Comparison of ENCODE assay signal across 8 cellular contexts in the genomic region with DNA sequence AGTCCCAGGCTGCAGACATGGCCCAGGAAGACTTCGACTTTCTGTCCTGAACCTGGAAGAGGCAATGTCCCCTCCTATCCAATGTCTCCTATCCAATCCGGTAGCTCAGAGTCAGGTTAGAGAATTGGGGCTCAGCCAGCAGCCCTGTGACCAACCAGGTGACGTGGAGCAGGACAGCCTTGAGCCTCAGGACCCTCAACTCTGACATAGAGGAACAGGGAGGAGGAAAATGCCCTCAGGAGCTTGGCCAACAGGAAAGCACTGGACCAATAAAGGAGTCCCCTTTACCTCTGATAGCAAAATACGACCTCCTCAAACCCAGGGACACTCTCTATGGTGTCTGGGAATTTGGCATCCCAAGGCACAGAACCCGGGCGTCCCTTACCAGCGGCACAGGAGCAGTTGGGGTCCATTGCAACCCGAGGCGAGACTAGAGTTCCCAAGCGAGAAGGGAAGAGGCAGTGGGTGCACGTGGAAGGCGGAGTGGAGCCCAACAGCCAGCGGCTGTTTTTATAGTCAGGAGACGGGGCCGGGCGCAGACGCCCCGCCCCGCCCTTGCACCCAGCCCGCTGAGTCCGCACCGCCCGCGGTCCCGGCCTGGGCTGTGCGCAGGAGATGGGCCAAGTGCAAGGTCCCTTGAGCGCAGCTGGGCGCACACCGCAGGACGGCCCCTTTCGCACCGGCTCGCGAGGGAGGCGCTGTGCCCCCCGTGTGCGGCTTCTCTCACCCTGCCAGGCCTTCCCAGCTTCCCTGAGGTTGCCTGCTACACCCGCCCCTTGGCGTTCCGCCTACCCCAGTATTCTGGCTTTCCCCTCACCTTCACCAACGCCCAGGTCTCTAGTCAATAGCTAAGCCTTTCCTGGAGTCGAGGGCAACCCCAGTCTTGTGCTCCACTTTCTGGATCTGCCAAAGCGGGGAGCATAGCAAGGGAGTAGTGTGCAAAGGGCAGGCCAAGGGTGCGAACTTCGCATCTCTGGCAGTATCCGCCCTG. TPM values are rescaled to one million over a fixed set of nuclear protein-coding genes. Genes with fewer than 3 reads are reported as not detected.
DNase-seq lines count a peak whose midpoint lies in the region; ATAC-seq and TF ChIP-seq lines count a peak whose summit lies in the region.

Gene MT1G (minus strand): TSS at position 485 of the 991 bp plus-strand sequence. CDS start 72 bp downstream, at position 413.

- H3K4ac ChIP-seq in mesenchymal stem cell (ENCODE audit: low read depth in 1 of 2, low read length in 2 of 2) = no peak within 1 kb of the TSS

- no peak within 1 kb of the TSS for H3K14ac ChIP-seq in mesenchymal stem cell (ENCODE audit: low read length in 2 of 2)

- DNase-seq in Right ventricle myocardium inferior (ENCODE audit: missing footprints) (peak; percentile 82), right atrium auricular region (ENCODE audit: low spot score) (no peak), body of pancreas (peak; percentile 89 to 93 (median 91)), mesenchymal stem cell (no peak), aorta (peak; percentile 83 to 85), NCI-H187 (lab: John Stamatoyannopoulos, UW) (no peak)

- H3K23ac ChIP-seq in mesenchymal stem cell (ENCODE audit: low read length in 2 of 2) = no peak within 1 kb of the TSS

- TF ChIP-seq CTCF in right atrium auricular region (IDR thresholded peaks at IDR 0.05) (no peak), body of pancreas (IDR thresholded peaks at IDR 0.05) (peak in 1 of 7 experiments; percentile 15)

- H3K27ac ChIP-seq in right atrium auricular region = no peak within 1 kb of the TSS
- peak within 1 kb of the TSS; percentile 78 to 91 (median 83) for H3K27ac ChIP-seq in body of pancreas
- no peak within 1 kb of the TSS for H3K27ac ChIP-seq in mesenchymal stem cell (ENCODE audit: low read length, poor library complexity, severe bottlenecking)
- no peak within 1 kb of the TSS for H3K27ac ChIP-seq in aorta (ENCODE audit: low read depth in 1 of 2, low read length in 2 of 2)

- H3K27me3 ChIP-seq in right atrium auricular region = peaks cover 13 to 15% of the 10 kb centered on the region in 2 donors
- H3K27me3 ChIP-seq in body of pancreas = no peaks in the 10 kb centered on the region
- H3K27me3 ChIP-seq in mesenchymal stem cell (ENCODE audit: control insufficient read depth in 1 of 2, insufficient read depth in 1 of 2, low read length in 2 of 2) = peaks cover 73 to 94% of the 10 kb centered on the region in 2 experiments
- H3K27me3 ChIP-seq in aorta (ENCODE audit: control insufficient read depth in 1 of 2, insufficient read depth in 2 of 2, low read length in 1 of 2) = no peaks in the 10 kb centered on the region

- H3K9ac ChIP-seq in mesenchymal stem cell (ENCODE audit: low read length) = no peak within 1 kb of the TSS

- H2BK15ac ChIP-seq in mesenchymal stem cell (ENCODE audit: low read depth, poor library complexity, severe bottlenecking) = no peak within 1 kb of the TSS

- intact Hi-C loops in Right ventricle myocardium inferior (cut with DNase I) = no loop called here
- intact Hi-C loops in body of pancreas (cut with DNase I) = no loop called here
- intact Hi-C loops in aorta (cut with DNase I) = no loop called here

- H3K4me1 ChIP-seq in right atrium auricular region (peaks cover 0 to 21% of the 10 kb centered on the region in 2 donors), body of pancreas (peaks cover 41% of the 10 kb centered on the region), mesenchymal stem cell (ENCODE audit: control insufficient read depth, insufficient read depth, low read depth, low read length) (peaks cover 18% of the 10 kb centered on the region), aorta (ENCODE audit: control insufficient read depth in 1 of 2, insufficient read depth in 2 of 2, low read length in 2 of 2) (no peaks in the 10 kb centered on the region)

- H3K36me3 ChIP-seq in right atrium auricular region = no peaks in the 10 kb centered on the region
- no peaks in the 10 kb centered on the region for H3K36me3 ChIP-seq in body of pancreas (replicated peaks in 1 of 2; ENCODE audit: insufficient read depth in 1 of 2, low read depth in 2 of 2)
- H3K36me3 ChIP-seq in mesenchymal stem cell (ENCODE audit: control insufficient read depth in 1 of 2, insufficient read depth in 2 of 2, low read depth in 1 of 2, low read length in 2 of 2) = no peaks in the 10 kb centered on the region
- H3K36me3 ChIP-seq in aorta (ENCODE audit: control insufficient read depth in 1 of 2, insufficient read depth in 2 of 2, low read length in 1 of 2) = no peaks in the 10 kb centered on the region

- no peak within 1 kb of the TSS for H3K18ac ChIP-seq in mesenchymal stem cell (ENCODE audit: low read depth in 1 of 2, low read length in 2 of 2)

- no peak within 1 kb of the TSS for H4K8ac ChIP-seq in mesenchymal stem cell (ENCODE audit: low read length)

- H2BK120ac ChIP-seq in mesenchymal stem cell (ENCODE audit: low read depth, low read length) = no peak within 1 kb of the TSS

- no peak within 1 kb of the TSS for H2AK5ac ChIP-seq in mesenchymal stem cell (ENCODE audit: low read length, severe bottlenecking)

- TF ChIP-seq POLR2A in body of pancreas (IDR thresholded peaks at IDR 0.05) = peak; percentile 97 to 99 (median 99)

- peak within 1 kb of the TSS in 1 of 2 donors; percentile 29 for H3K4me3 ChIP-seq in right atrium auricular region
- peak within 1 kb of the TSS in 1 of 2 donors; percentile 9 for H3K4me3 ChIP-seq in body of pancreas
- no peak within 1 kb of the TSS for H3K4me3 ChIP-seq in mesenchymal stem cell (ENCODE audit: insufficient read depth in 1 of 2, low read depth in 1 of 2, low read length in 2 of 2)
- no peak within 1 kb of the TSS for H3K4me3 ChIP-seq in aorta (ENCODE audit: low read length in 2 of 2)

- ATAC-seq in Right ventricle myocardium inferior = peak; percentile 73
- ATAC-seq in body of pancreas = peak; percentile 93
- ATAC-seq in aorta (ENCODE audit: low FRiP score) = peak; percentile 77
- ATAC-seq in GM21737 (IDR thresholded peaks at IDR 0.05; ENCODE audit: unreplicated experiment) = no peak
- no peak for ATAC-seq in HG02763 (IDR thresholded peaks at IDR 0.05; ENCODE audit: unreplicated experiment)

- no peak within 1 kb of the TSS for H2BK12ac ChIP-seq in mesenchymal stem cell (ENCODE audit: low read length in 2 of 2)

- no peak within 1 kb of the TSS for H2BK5ac ChIP-seq in mesenchymal stem cell (ENCODE audit: low read depth, low read length, poor library complexity, severe bottlenecking)

- H2AFZ ChIP-seq in mesenchymal stem cell (ENCODE audit: low read depth, low read length) = no peak within 1 kb of the TSS

- H3K9me3 ChIP-seq in right atrium auricular region (no peaks in the 10 kb centered on the region), body of pancreas (no peaks in the 10 kb centered on the region), mesenchymal stem cell (ENCODE audit: control insufficient read depth, low read length) (no peaks in the 10 kb centered on the region), aorta (ENCODE audit: control insufficient read depth, low read length) (no peaks in the 10 kb centered on the region)

- peak within 1 kb of the TSS; percentile 32 for H3K4me2 ChIP-seq in mesenchymal stem cell (ENCODE audit: low read length, poor library complexity, severe bottlenecking)

- H3K79me1 ChIP-seq in mesenchymal stem cell (replicated peaks; ENCODE audit: low read length, poor library complexity, severe bottlenecking) = no peaks in the 10 kb centered on the region

- H4K91ac ChIP-seq in mesenchymal stem cell (ENCODE audit: low read length) = no peak within 1 kb of the TSS

- WGBS in body of pancreas, 2 donors = 9 to 12% methylated on average over 21 to 46 of the region's 46 CpGs
- WGBS in mesenchymal stem cell = 5% methylated on average over 45 of the region's 46 CpGs
- WGBS in aorta, 2 donors = 15 to 16% methylated on average over 43 to 46 of the region's 46 CpGs

RNA-seq across cellular contexts. Expression of gene MT1G, which starts in this region (rescaled TPM):
- total RNA-seq in Right ventricle myocardium inferior (not detected), right atrium auricular region (1 to 10 TPM in 1 of 2 donors, not detected in 1; 7.2 TPM), body of pancreas (100 to 1,000 TPM in 1 of 2 donors, 10 to 100 TPM in 1; 95.2 to 413 TPM), aorta (10 to 100 TPM in 1 of 2 donors, 1 to 10 TPM in 1; 5.3 to 49.1 TPM)
- not detected for polyA plus RNA-seq in mesenchymal stem cell (2013, experiment 1 of 2)
- polyA plus RNA-seq in mesenchymal stem cell (2013, experiment 2 of 2) = not detected
- 100 to 1,000 TPM in 1 of 2 donors, 10 to 100 TPM in 1; 13.9 to 118 TPM for polyA plus RNA-seq in aorta

Comparison
In these comparisons a context has a peak if more than half of its experiments do, and no peak if none do; other contexts are left out.
1. Peak in DNase-seq and ATAC-seq in Right ventricle myocardium inferior; RNA of the gene not detected or under 1 TPM.
2. ATAC-seq: peak in body of pancreas (single experiment) and aorta (single experiment); none in GM21737 (single experiment) and HG02763 (single experiment).
3. DNase-seq: peak in body of pancreas (4 of 4) and aorta (2 of 2); none in right atrium auricular region (single experiment), mesenchymal stem cell (single experiment) and NCI-H187 (0 of 2).
4. H3K27ac ChIP-seq: peak in body of pancreas (4 of 4); none in right atrium auricular region (0 of 2), mesenchymal stem cell (single experiment) and aorta (0 of 2).